ENCODE assay signal across 16 cellular contexts in genomic region chr12:1773937-1774655, GRCh38. TPM values are rescaled to one million over a fixed set of nuclear protein-coding genes. Genes with fewer than 3 reads are reported as not detected.
DNase-seq lines count a peak whose midpoint lies in the region; ATAC-seq and TF ChIP-seq lines count a peak whose summit lies in the region.
"Had no signal": no experiment of that assay in that cellular context is flagged by ENCODE, and none has a peak within 500 bp of the region (broad histone marks: within the 10 kb centered on the region; RNA-seq: fewer than 3 reads in every experiment).

No MANE protein-coding gene starts in this region.

- intact Hi-C loops in MCF 10A (cut with micrococcal nuclease) = no loop called here
- intact Hi-C loops in breast epithelium (cut with DNase I; ENCODE audit: low total_unique reads) = no loop called here
- intact Hi-C loops in mammary epithelial cell (cut with micrococcal nuclease) = no loop called here
- intact Hi-C loops in right lobe of liver (cut with DNase I) = no loop called here

- H3K9ac ChIP-seq in mammary epithelial cell (ENCODE audit: insufficient read depth, low read length) = no peak overlapping the region

- peaks cover 67% of the 10 kb centered on the region for H3K79me2 ChIP-seq in mammary epithelial cell (ENCODE audit: insufficient read depth, low read length)
- H3K79me2 ChIP-seq in hepatocyte = peaks cover 52% of the 10 kb centered on the region

- in situ Hi-C loops in mammary epithelial cell (cut with MboI; ENCODE audit: low sequenced_read_pairs in 2 of 2) = no loop called here

- no peak for TF ChIP-seq CTCF in MCF 10A (IDR thresholded peaks at IDR 0.05; ENCODE audit: unreplicated experiment)
- no peak for TF ChIP-seq CTCF in breast epithelium (IDR thresholded peaks at IDR 0.05)
- no peak for TF ChIP-seq CTCF in mammary epithelial cell (conservative IDR thresholded peaks at IDR 0.05 in 1 of 2, IDR thresholded peaks at IDR 0.05 in 1 of 2; ENCODE audit: extremely low read depth in 1 of 2, insufficient read depth in 1 of 2, low read depth in 1 of 2, low read length in 2 of 2)
- no peak for TF ChIP-seq CTCF in right lobe of liver (IDR thresholded peaks at IDR 0.05)
- TF ChIP-seq CTCF in hepatocyte (IDR thresholded peaks at IDR 0.05; ENCODE audit: poor library complexity) = no peak

- peak in 3 of 4 donors; percentile 38 to 48 (median 45) for ATAC-seq in right lobe of liver

- H3K36me3 Mint-ChIP-seq in MCF 10A (ENCODE audit: insufficient read depth, unreplicated experiment) = peaks cover 32% of the 10 kb centered on the region

- CTCF ChIA-PET in MCF 10A (lab: Yijun Ruan, JAX) = no interaction called here
- CTCF ChIA-PET in mammary epithelial cell (lab: Charles Lee; ENCODE audit: low non-redundant PET) = no interaction called here

- H3K27ac ChIP-seq in breast epithelium (no peak overlapping the region), mammary epithelial cell (ENCODE audit: insufficient read depth, low read depth, low read length) (no peak overlapping the region), right lobe of liver (no peak overlapping the region), temporal lobe (ENCODE audit: low read depth, low read length) (peak overlapping the region; percentile 88), hepatocyte (no peak overlapping the region)

- H4K20me1 ChIP-seq in mammary epithelial cell (ENCODE audit: insufficient read depth, low read length) (peaks cover 9% of the 10 kb centered on the region), hepatocyte (ENCODE audit: insufficient read depth, poor library complexity, severe bottlenecking) (peaks cover 2% of the 10 kb centered on the region)

- H3K36me3 ChIP-seq in breast epithelium = no peaks in the 10 kb centered on the region
- H3K36me3 ChIP-seq in mammary epithelial cell (ENCODE audit: insufficient read depth, low read length) = peaks cover 8% of the 10 kb centered on the region
- H3K36me3 ChIP-seq in right lobe of liver = peaks cover 0 to 16% (median 2%) of the 10 kb centered on the region in 4 donors
- no peaks in the 10 kb centered on the region for H3K36me3 ChIP-seq in hepatocyte (replicated peaks; ENCODE audit: insufficient read depth, low read depth)

- POLR2A ChIA-PET in MCF 10A (lab: Yijun Ruan, JAX) = interaction anchor here (0.7 to 1.1 kb wide), 2 partner anchors 9 to 119 kb away, joined by 3 to 4 read pairs; no protein-coding TSS in a partner anchor

- BruUV-seq in MCF 10A (replicated peaks; lab: Mats Ljungman, UMichigan) (TSS peak; percentile 20), mammary epithelial cell (replicated peaks; lab: Mats Ljungman, UMichigan) (TSS peak; percentile 7)

- no peaks in the 10 kb centered on the region for H3K9me2 ChIP-seq in hepatocyte (replicated peaks; ENCODE audit: insufficient read depth)

- no peaks in the 10 kb centered on the region for H3K4me1 ChIP-seq in breast epithelium
- H3K4me1 ChIP-seq in mammary epithelial cell (ENCODE audit: insufficient read depth, low read length) = peaks cover 28% of the 10 kb centered on the region
- H3K4me1 ChIP-seq in right lobe of liver = peaks cover 0 to 30% (median 5%) of the 10 kb centered on the region in 4 donors
- peaks cover 8% of the 10 kb centered on the region for H3K4me1 ChIP-seq in hepatocyte (ENCODE audit: insufficient read depth)

- 95% methylated on average over 4 of the region's 4 CpGs for WGBS in mammary epithelial cell (ENCODE audit: low coverage, missing lambda C conversion rate)
- 73% methylated on average over 4 of the region's 4 CpGs for WGBS in right lobe of liver (ENCODE audit: insufficient coverage, low coverage, low lambda C conversion rate, missing lambda C conversion rate)
- WGBS in hepatocyte (ENCODE audit: low lambda C conversion rate, missing lambda C conversion rate) = 54% methylated on average over 4 of the region's 4 CpGs

- H3K9me3 ChIP-seq in breast epithelium (no peaks in the 10 kb centered on the region), mammary epithelial cell (replicated peaks; ENCODE audit: insufficient read depth, low read length) (no peaks in the 10 kb centered on the region), right lobe of liver (no peaks in the 10 kb centered on the region), hepatocyte (ENCODE audit: low read depth) (no peaks in the 10 kb centered on the region)

- H3K4me3 Mint-ChIP-seq in MCF 10A (ENCODE audit: unreplicated experiment) = no peak overlapping the region
- H3K4me3 Mint-ChIP-seq: activated naive CD8-positive, alpha-beta T cell treated with anti-CD3 and anti-CD28 coated beads, Interleukin-2, amount 10 ng/mL, durations not matched to agents 7 days and 5 days; dendritic cell treated with granulocyte-macrophage colony-stimulating factor and Interleukin-4, amounts not matched to agents 40 ng/mL and 50 ng/mL, for 4 days; memory B cell; type B pancreatic cell had no signal

- dilution Hi-C loops in mammary epithelial cell (cut with HindIII; ENCODE audit: low sequenced_read_pairs) = no loop called here

- DNase-seq in MCF 10A (ENCODE audit: unreplicated experiment) (no peak), breast epithelium (ENCODE audit: low spot score in 2 of 2) (no peak), mammary epithelial cell (no peak), right lobe of liver (no peak), hepatocyte (ENCODE audit: low spot score) (no peak), NOMO-1 treated with DMSO at 0.1 percent for 48 hours (lab: John Stamatoyannopoulos, UW; ENCODE audit: unreplicated experiment) (no peak)
- DNase-seq in activated CD4-positive, alpha-beta T cell treated with anti-CD3 and anti-CD28 coated beads, Interleukin-2, amount 50 U/mL, for 48 hours = no peak
- DNase-seq: ACHN; activated naive CD8-positive, alpha-beta T cell treated with anti-CD3 and anti-CD28 coated beads, Interleukin-2, amount 10 ng/mL, durations not matched to agents 7 days and 5 days; NCI-H1930; retina; T-helper 2 cell had no signal

- H3K27me3 ChIP-seq in breast epithelium (no peaks in the 10 kb centered on the region), mammary epithelial cell (ENCODE audit: insufficient read depth, low read length) (no peaks in the 10 kb centered on the region), right lobe of liver (no peaks in the 10 kb centered on the region), hepatocyte (no peaks in the 10 kb centered on the region)

- H3K4me1 Mint-ChIP-seq in MCF 10A (ENCODE audit: insufficient read depth, unreplicated experiment) = peaks cover 29% of the 10 kb centered on the region

- no peak overlapping the region for H3K27ac Mint-ChIP-seq in MCF 10A (ENCODE audit: low read depth, unreplicated experiment)
- H3K27ac Mint-ChIP-seq: activated naive CD8-positive, alpha-beta T cell treated with anti-CD3 and anti-CD28 coated beads, Interleukin-2, amount 10 ng/mL, durations not matched to agents 7 days and 5 days; dendritic cell treated with granulocyte-macrophage colony-stimulating factor and Interleukin-4, amounts not matched to agents 40 ng/mL and 50 ng/mL, for 4 days; memory B cell; type B pancreatic cell had no signal

- H2AFZ ChIP-seq in mammary epithelial cell (ENCODE audit: low read depth, low read length) (no peak overlapping the region), hepatocyte (no peak overlapping the region)

- H3K4me2 ChIP-seq in mammary epithelial cell (ENCODE audit: insufficient read depth, low read depth, low read length) = no peak overlapping the region
- H3K4me2 ChIP-seq in hepatocyte = no peak overlapping the region

- H3K4me3 ChIP-seq in breast epithelium (no peak overlapping the region), mammary epithelial cell (replicated peaks in 1 of 3; ENCODE audit: insufficient read depth in 1 of 3, low read depth in 2 of 3, low read length in 3 of 3) (no peak overlapping the region), right lobe of liver (no peak overlapping the region), hepatocyte (no peak overlapping the region)

- H3K9me3 Mint-ChIP-seq in MCF 10A (ENCODE audit: unreplicated experiment) = no peaks in the 10 kb centered on the region
- H3K9me3 Mint-ChIP-seq: activated naive CD8-positive, alpha-beta T cell treated with anti-CD3 and anti-CD28 coated beads, Interleukin-2, amount 10 ng/mL, durations not matched to agents 7 days and 5 days; dendritic cell treated with granulocyte-macrophage colony-stimulating factor and Interleukin-4, amounts not matched to agents 40 ng/mL and 50 ng/mL, for 4 days; memory B cell; type B pancreatic cell had no signal

- TF ChIP-seq POLR2A in breast epithelium (IDR thresholded peaks at IDR 0.05) (no peak), right lobe of liver (IDR thresholded peaks at IDR 0.05) (no peak)

- H3K27me3 Mint-ChIP-seq in MCF 10A (ENCODE audit: insufficient read depth, unreplicated experiment) = no peaks in the 10 kb centered on the region
- H3K27me3 Mint-ChIP-seq: activated naive CD8-positive, alpha-beta T cell treated with anti-CD3 and anti-CD28 coated beads, Interleukin-2, amount 10 ng/mL, durations not matched to agents 7 days and 5 days; dendritic cell treated with granulocyte-macrophage colony-stimulating factor and Interleukin-4, amounts not matched to agents 40 ng/mL and 50 ng/mL, for 4 days; memory B cell had no signal

RNA-seq across cellular contexts. Expression of gene LRTM2, which starts 46.3 kb away (rescaled TPM):
- total RNA-seq in MCF 10A (2022) = not detected in 2 replicates
- not detected for total RNA-seq in breast epithelium
- not detected for total RNA-seq in mammary epithelial cell
- not detected for polyA plus RNA-seq in mammary epithelial cell
- polyA minus RNA-seq in mammary epithelial cell = not detected
- total RNA-seq in right lobe of liver = not detected
- total RNA-seq in temporal lobe = 2.2 TPM
- not detected in 2 replicates for total RNA-seq in hepatocyte
- not detected in 2 replicates for polyA plus RNA-seq in hepatocyte
- total RNA-seq: activated naive CD8-positive, alpha-beta T cell treated with anti-CD3 and anti-CD28 coated beads, Interleukin-2, amount 10 ng/mL, durations not matched to agents 7 days and 5 days had no signal
